In the genomic region with DNA sequence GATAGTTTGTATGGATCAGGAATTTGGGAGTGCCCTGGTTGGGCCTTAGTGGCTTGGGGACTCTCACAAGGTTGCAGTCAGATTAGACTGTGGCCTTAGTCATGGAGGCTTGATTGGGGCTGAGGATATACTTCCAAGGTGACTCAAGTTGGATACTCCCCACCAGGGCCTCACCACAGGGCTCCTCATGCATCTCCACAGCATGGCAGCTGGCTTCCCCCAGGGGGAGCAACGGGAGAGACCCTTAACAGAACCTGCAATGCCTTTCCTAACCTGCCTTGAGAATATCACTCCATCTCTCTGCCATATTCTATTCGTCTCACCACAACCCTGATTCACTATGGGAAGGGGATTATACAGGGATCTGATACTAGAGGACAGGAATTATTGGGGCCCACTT, we compare ENCODE assay signal across 19 cellular contexts.
DNase-seq lines count a peak whose midpoint lies in the region; ATAC-seq, FAIRE-seq and TF ChIP-seq lines count a peak whose summit lies in the region.
"Had no signal": no experiment of that assay in that cellular context is flagged by ENCODE, and none has a peak within 500 bp of the region (broad histone marks: within the 10 kb centered on the region; RNA-seq: fewer than 3 reads in every experiment).

No MANE protein-coding gene starts in this region.

- H2AK5ac ChIP-seq in H1 (ENCODE audit: low read depth, low read length) (no peak overlapping the region), mesendoderm (ENCODE audit: low read length) (no peak overlapping the region)

- H3K79me1 ChIP-seq in H1 (ENCODE audit: low read depth, low read length) (no peaks in the 10 kb centered on the region), mesendoderm (ENCODE audit: low read length) (no peaks in the 10 kb centered on the region)

- no peak overlapping the region for H2BK12ac ChIP-seq in H1 (ENCODE audit: low read depth, low read length)

- H3K23ac ChIP-seq in H1 (ENCODE audit: insufficient read length) = no peak overlapping the region
- H3K23ac ChIP-seq in mesendoderm (ENCODE audit: low read length) = no peak overlapping the region

- ATAC-seq in left cardiac atrium = no peak
- no peak for ATAC-seq in HG02885 (IDR thresholded peaks at IDR 0.05; ENCODE audit: poor library complexity, unreplicated experiment)

- intact Hi-C loops in left cardiac atrium (cut with DNase I) = no loop called here

- H2BK120ac ChIP-seq in H1 (replicated peaks; ENCODE audit: low read depth, low read length) = no peak overlapping the region
- H2BK120ac ChIP-seq in mesendoderm (ENCODE audit: low read depth, low read length) = no peak overlapping the region

- CTCF ChIA-PET in H1 (lab: Charles Lee; ENCODE audit: partially characterized antibody) = interaction anchor here (1.2 to 2.1 kb wide), 3 partner anchors 10 to 41 kb away, joined by 3 to 7 read pairs (median 3); no protein-coding TSS in a partner anchor

- H3K9me3 ChIP-seq in H1 (ENCODE audit: insufficient read depth in 2 of 2, low read depth in 1 of 2, low read length in 1 of 2) = no peaks in the 10 kb centered on the region
- H3K9me3 ChIP-seq: HAP-1 had no signal

- no peaks in the 10 kb centered on the region for H3K4me1 ChIP-seq in H1 (replicated peaks in 1 of 4; ENCODE audit: control insufficient read depth in 3 of 4, insufficient read depth in 4 of 4, low read length in 3 of 4)
- H3K4me1 ChIP-seq in mesendoderm (ENCODE audit: control insufficient read depth, low read depth, low read length) = no peaks in the 10 kb centered on the region

- no peak overlapping the region for H4K91ac ChIP-seq in H1 (replicated peaks; ENCODE audit: insufficient read length, low read length)

- H3K4ac ChIP-seq in H1 (replicated peaks; ENCODE audit: insufficient read length, low read depth, low read length) (no peak overlapping the region), mesendoderm (ENCODE audit: low read depth, low read length) (no peak overlapping the region)

- H3K56ac ChIP-seq in H1 (replicated peaks; ENCODE audit: insufficient read length, low read depth, low read length) (no peak overlapping the region), mesendoderm (ENCODE audit: low read length) (no peak overlapping the region)

- H2BK15ac ChIP-seq in H1 (ENCODE audit: low read length) (no peak overlapping the region), mesendoderm (replicated peaks; ENCODE audit: low read depth) (no peak overlapping the region)

- H2AFZ ChIP-seq in H1 (ENCODE audit: low read length) = no peak overlapping the region

- TF ChIP-seq POLR2A in H1 (IDR thresholded peaks at IDR 0.05; ENCODE audit: control extremely low read depth in 1 of 2, low read depth in 2 of 2, low read length in 2 of 2) = no peak

- H3K14ac ChIP-seq in H1 (ENCODE audit: insufficient read length) = no peak overlapping the region

- no peak overlapping the region for H2BK20ac ChIP-seq in H1 (ENCODE audit: low read length)

- no peak overlapping the region for H3K18ac ChIP-seq in H1 (ENCODE audit: extremely low read depth, low read length)
- H3K18ac ChIP-seq in mesendoderm (ENCODE audit: low read length) = no peak overlapping the region

- peak; percentile 30 for DNase-seq in ELR (ENCODE audit: low read depth)
- peak; percentile 29 for DNase-seq in HT1080 (ENCODE audit: low read depth)
- DNase-seq in H1 (ENCODE audit: low read depth in 1 of 2, low spot score in 2 of 2) = no peak
- peak; percentile 42 for DNase-seq in mesendoderm
- no peak for DNase-seq in GM20000 (ENCODE audit: low spot score)
- no peak for DNase-seq in left cardiac atrium
- DNase-seq: ACHN; C1 segment of cervical spinal cord; Calu3; CD4-positive, alpha-beta T cell; DMS 273 treated with DMSO at 0.1 percent for 48 hours; IMR-90; KBM-7 had no signal

- H3K27ac ChIP-seq in H1 (ENCODE audit: low read depth, low read length) (no peak overlapping the region), mesendoderm (ENCODE audit: low read depth, low read length) (no peak overlapping the region)
- H3K27ac ChIP-seq: HL-60 had no signal

- H4K5ac ChIP-seq in H1 (ENCODE audit: insufficient read length, low read depth, low read length) (no peak overlapping the region), mesendoderm (ENCODE audit: low read length) (no peak overlapping the region)

- H3K27me3 ChIP-seq in H1 (replicated peaks in 1 of 4; ENCODE audit: control insufficient read depth in 3 of 4, extremely low read depth in 1 of 4, insufficient read depth in 3 of 4, low read length in 3 of 4) (no peaks in the 10 kb centered on the region), mesendoderm (ENCODE audit: insufficient read depth, low read length, poor library complexity) (no peaks in the 10 kb centered on the region)

- peak in 2 of 3 experiments; percentile 11 to 21; a peak in 2 of 4 replicates for TF ChIP-seq CTCF in H1 (IDR thresholded peaks at IDR 0.05; ENCODE audit: control extremely low read depth in 1 of 3, insufficient read depth in 1 of 3, low read depth in 1 of 3, low read length in 3 of 3)
- TF ChIP-seq CTCF in GM20000 (IDR thresholded peaks at IDR 0.05; ENCODE audit: extremely low read depth, missing control alignments) = no peak

- H2BK5ac ChIP-seq in H1 (ENCODE audit: low read depth, low read length) = no peak overlapping the region
- H2BK5ac ChIP-seq in mesendoderm (ENCODE audit: low read length) = no peak overlapping the region

- H3K9ac ChIP-seq in H1 (replicated peaks in 1 of 4; ENCODE audit: extremely low read depth in 1 of 4, low read depth in 3 of 4, low read length in 3 of 4) (no peak overlapping the region), mesendoderm (ENCODE audit: low read length) (no peak overlapping the region)

- no peaks in the 10 kb centered on the region for H3K23me2 ChIP-seq in H1 (ENCODE audit: low read depth, low read length)

- FAIRE-seq in H1 (lab: Jason Lieb, UNC) = no peak
- FAIRE-seq: G401.6, GM12891, GM19239 had no signal

- no peaks in the 10 kb centered on the region for H3K36me3 ChIP-seq in H1 (ENCODE audit: control insufficient read depth in 2 of 4, insufficient read depth in 4 of 4, low read length in 3 of 4)
- no peaks in the 10 kb centered on the region for H3K36me3 ChIP-seq in mesendoderm (ENCODE audit: control insufficient read depth, insufficient read depth, low read length)
- H3K36me3 ChIP-seq: HAP-1 had no signal

- H3K4me3 ChIP-seq in H1 (ENCODE audit: extremely low read depth in 1 of 4, insufficient read depth in 2 of 4, low read depth in 3 of 4, low read length in 4 of 4) = no peak overlapping the region
- no peak overlapping the region for H3K4me3 ChIP-seq in mesendoderm (ENCODE audit: low read length)
- H3K4me3 ChIP-seq: HAP-1 had no signal

- TF ChIP-seq RAD21 in H1 (IDR thresholded peaks at IDR 0.05 in 1 of 2, conservative IDR thresholded peaks at IDR 0.05 in 1 of 2; ENCODE audit: low read depth in 2 of 2, low read length in 2 of 2) = peak in 1 of 2 experiments; percentile 8; a peak in 1 of 4 replicates

- TF ChIP-seq EP300 in H1 (IDR thresholded peaks at IDR 0.05; ENCODE audit: borderline replicate concordance in 1 of 2, low read depth in 2 of 2, low read length in 2 of 2) = no peak

- H3K4me2 ChIP-seq in H1 (ENCODE audit: insufficient read depth in 1 of 2, low read depth in 2 of 2, low read length in 2 of 2) (no peak overlapping the region), mesendoderm (ENCODE audit: low read length) (no peak overlapping the region)

- WGBS in H1 (ENCODE audit: extremely low coverage in 1 of 2, insufficient coverage in 1 of 2, insufficient read length in 1 of 2, insufficient replicate concordance in 2 of 2, low coverage in 1 of 2, low lambda C conversion rate in 2 of 2, missing lambda C conversion rate in 1 of 2), 2 experiments = 79% methylated on average over 2 of the region's 2 CpGs; no CpG with 5 or more reads in 1 of the 2 experiments
- no CpG with 5 or more reads among the region's 2 CpGs for whole genome bisulfite sequencing in mesendoderm (ENCODE audit: extremely low coverage, insufficient coverage, low lambda C conversion rate)

- H4K8ac ChIP-seq in H1 (ENCODE audit: extremely low read depth, insufficient read depth, low read length) (no peak overlapping the region), mesendoderm (ENCODE audit: low read depth, low read length) (no peak overlapping the region)

- no peaks in the 10 kb centered on the region for H4K20me1 ChIP-seq in H1 (replicated peaks in 1 of 2; ENCODE audit: control insufficient read depth in 1 of 2, insufficient read depth in 2 of 2, low read length in 2 of 2)

- no peaks in the 10 kb centered on the region for H3K79me2 ChIP-seq in H1 (ENCODE audit: control insufficient read depth in 1 of 2, insufficient read depth in 2 of 2, low read length in 2 of 2)
- no peaks in the 10 kb centered on the region for H3K79me2 ChIP-seq in mesendoderm (ENCODE audit: control insufficient read depth, insufficient read depth, low read length)

- POLR2A ChIA-PET in H1 (lab: Charles Lee; ENCODE audit: partially characterized antibody) = no interaction called here

Comparison
In these comparisons a context has a peak if more than half of its experiments do, and no peak if none do; other contexts are left out.
1. DNase-seq: peak in ELR (single experiment), HT1080 (single experiment) and mesendoderm (single experiment); none in H1 (0 of 2), GM20000 (single experiment) and left cardiac atrium (single experiment).